13 cellular contexts compared by ENCODE assay signal in genomic region chr4:52199574-52200338, GRCh38.
DNase-seq lines count a peak whose midpoint lies in the region; ATAC-seq and TF ChIP-seq lines count a peak whose summit lies in the region.
"Had no signal": no experiment of that assay in that cellular context is flagged by ENCODE, and none has a peak within 500 bp of the region (broad histone marks: within the 10 kb centered on the region; RNA-seq: fewer than 3 reads in every experiment).

No MANE protein-coding gene starts in this region.

- no peak for ATAC-seq in HG02798 (IDR thresholded peaks at IDR 0.05; ENCODE audit: poor library complexity, unreplicated experiment)

- DNase-seq in AG09319 (ENCODE audit: extremely low read depth, low read depth) (peak; percentile 59), HT1080 (ENCODE audit: low read depth) (peak; percentile 76), astrocyte of the spinal cord (ENCODE audit: low read depth, low spot score) (peak; percentile 3), kidney glomerular epithelial cell (lab: John Stamatoyannopoulos, UW) (peak; percentile 45), HuH-7 (ENCODE audit: low spot score) (no peak), CD1c-positive myeloid dendritic cell (ENCODE audit: extremely low spot score) (no peak)
- DNase-seq in activated CD4-positive, alpha-beta T cell treated with anti-CD3 and anti-CD28 coated beads, Interleukin-2, amount 10 ng/mL, durations not matched to agents 24 days and 14 days, result no peak
- DNase-seq: activated T-cell treated with anti-CD3 and anti-CD28 coated beads for 4 hours; CD4-positive, alpha-beta T cell; H7; NCI-H2227 treated with DMSO at 0.1 percent for 48 hours had no signal

- no peaks in the 10 kb centered on the region for H3K36me3 Mint-ChIP-seq in activated CD4-positive, alpha-beta T cell treated with anti-CD3 and anti-CD28 coated beads, Interleukin-2, amount 10 ng/mL, durations not matched to agents 24 days and 14 days (ENCODE audit: low read depth)

- H3K4me3 ChIP-seq in astrocyte of the spinal cord (ENCODE audit: low read depth, low read length), result no peak overlapping the region
- H3K4me3 ChIP-seq: esophagus muscularis mucosa had no signal

- in situ Hi-C loops in astrocyte of the spinal cord (cut with HindIII; ENCODE audit: low sequenced_read_pairs), result no loop called here

- no peaks in the 10 kb centered on the region for H3K4me1 Mint-ChIP-seq in activated CD4-positive, alpha-beta T cell treated with anti-CD3 and anti-CD28 coated beads, Interleukin-2, amount 10 ng/mL, durations not matched to agents 24 days and 14 days

- H3K9me3 Mint-ChIP-seq in activated CD4-positive, alpha-beta T cell treated with anti-CD3 and anti-CD28 coated beads, Interleukin-2, amount 10 ng/mL, durations not matched to agents 24 days and 14 days, result peaks cover 4% of the 10 kb centered on the region
- H3K9me3 Mint-ChIP-seq: CD4-positive, alpha-beta T cell had no signal

- TF ChIP-seq CTCF in AG09319 (IDR thresholded peaks at IDR 0.05; ENCODE audit: low read depth, low read length) (no peak), astrocyte of the spinal cord (IDR thresholded peaks at IDR 0.05; ENCODE audit: low read depth, low read length) (no peak)

- H3K27me3 Mint-ChIP-seq in activated CD4-positive, alpha-beta T cell treated with anti-CD3 and anti-CD28 coated beads, Interleukin-2, amount 10 ng/mL, durations not matched to agents 24 days and 14 days, result no peaks in the 10 kb centered on the region
- H3K27me3 Mint-ChIP-seq: CD4-positive, alpha-beta T cell had no signal

- no peak overlapping the region for H3K27ac Mint-ChIP-seq in activated CD4-positive, alpha-beta T cell treated with anti-CD3 and anti-CD28 coated beads, Interleukin-2, amount 10 ng/mL, durations not matched to agents 24 days and 14 days
- H3K27ac Mint-ChIP-seq: CD4-positive, alpha-beta T cell had no signal

- intact Hi-C loops in activated CD4-positive, alpha-beta T cell treated with anti-CD3 and anti-CD28 coated beads, Interleukin-2, amount 10 ng/mL, durations not matched to agents 24 days and 14 days (cut with micrococcal nuclease), result no loop called here

- no peak overlapping the region for H3K4me3 Mint-ChIP-seq in activated CD4-positive, alpha-beta T cell treated with anti-CD3 and anti-CD28 coated beads, Interleukin-2, amount 10 ng/mL, durations not matched to agents 24 days and 14 days
- H3K4me3 Mint-ChIP-seq: CD4-positive, alpha-beta T cell had no signal

Comparison
In these comparisons a context has a peak if more than half of its experiments do, and no peak if none do; other contexts are left out.
1. DNase-seq: peak in AG09319 (single experiment), HT1080 (single experiment), astrocyte of the spinal cord (single experiment) and kidney glomerular epithelial cell (single experiment); none in HuH-7 (single experiment), CD1c-positive myeloid dendritic cell (single experiment) and activated CD4-positive, alpha-beta T cell treated with anti-CD3 and anti-CD28 coated beads, Interleukin-2, amount 10 ng/mL, durations not matched to agents 24 days and 14 days (single experiment).